ENCODE assay signal across 13 cellular contexts in the genomic region with DNA sequence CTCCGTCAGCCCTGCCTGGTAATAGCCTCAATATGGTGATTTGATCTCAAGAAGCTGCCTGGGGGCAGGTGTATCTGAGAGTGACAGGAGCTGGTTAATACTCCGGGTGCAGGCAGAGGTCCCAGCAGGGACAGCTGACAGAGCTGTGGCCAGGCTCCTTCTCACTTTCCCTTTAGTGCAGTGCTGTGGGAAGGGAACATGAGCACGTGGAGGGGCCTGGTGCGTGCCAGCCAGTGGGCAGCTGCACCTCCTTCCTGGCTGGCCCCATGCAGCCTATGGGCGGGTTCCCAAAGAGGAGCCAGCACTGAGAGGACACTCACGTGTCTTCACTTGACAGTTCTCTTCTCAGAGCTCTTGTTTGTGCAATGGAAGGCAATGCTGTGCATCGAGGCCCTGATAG. TPM values are rescaled to one million over a fixed set of nuclear protein-coding genes. Genes with fewer than 3 reads are reported as not detected.
DNase-seq lines count a peak whose midpoint lies in the region; ATAC-seq and TF ChIP-seq lines count a peak whose summit lies in the region.
"Had no signal": no experiment of that assay in that cellular context is flagged by ENCODE, and none has a peak within 500 bp of the region (broad histone marks: within the 10 kb centered on the region; RNA-seq: fewer than 3 reads in every experiment).

No MANE protein-coding gene starts in this region.

- H3K9me3 ChIP-seq in thyroid gland, result no peaks in the 10 kb centered on the region
- H3K9me3 ChIP-seq: SJSA1 had no signal

- peak overlapping the region; percentile 13 to 79 (median 74) for H3K27ac ChIP-seq in thyroid gland
- H3K27ac ChIP-seq: SJSA1 had no signal

- peak in 1 of 2 donors; percentile 43 for TF ChIP-seq POLR2A in thyroid gland (IDR thresholded peaks at IDR 0.05)

- ATAC-seq in GM18868 (IDR thresholded peaks at IDR 0.05; ENCODE audit: unreplicated experiment), result no peak

- peak in 1 of 6 experiments; percentile 15 for TF ChIP-seq CTCF in thyroid gland (IDR thresholded peaks at IDR 0.05)

- H3K27me3 ChIP-seq in thyroid gland, result no peaks in the 10 kb centered on the region
- H3K27me3 ChIP-seq: SJSA1 had no signal

- intact Hi-C loops in thyroid gland (cut with DNase I), result no loop called here

- DNase-seq in NCI-H2029 treated with DMSO at 0.1 percent for 48 hours (lab: John Stamatoyannopoulos, UW), result peak; percentile 62
- peak; percentile 49 for DNase-seq in epidermal melanocyte (ENCODE audit: insufficient read length, low spot score)
- peak; percentile 84 for DNase-seq in medulla oblongata (ENCODE audit: extremely low spot score)
- peak; percentile 96 to 97 for DNase-seq in thyroid gland
- no peak for DNase-seq in HuH-7 (ENCODE audit: low spot score)
- no peak for DNase-seq in activated naive CD4-positive, alpha-beta T cell treated with anti-CD3 and anti-CD28 coated beads, Interleukin-2, amount 50 U/mL, for 16 hours
- DNase-seq: activated CD4-positive, alpha-beta T cell treated with anti-CD3 and anti-CD28 coated beads, Interleukin-2, amount 10 ng/mL, durations not matched to agents 7 days and 5 days; activated naive CD4-positive, alpha-beta T cell treated with Interleukin-2 at 50 U/mL for 16 hours; DMS 273 treated with DMSO at 0.1 percent for 48 hours; NCI-H2227 treated with DMSO at 0.1 percent for 48 hours; small intestine had no signal

- peaks cover 40 to 74% of the 10 kb centered on the region in 2 donors for H3K4me1 ChIP-seq in thyroid gland
- H3K4me1 ChIP-seq: SJSA1 had no signal

- H3K36me3 ChIP-seq in thyroid gland, result no peaks in the 10 kb centered on the region
- H3K36me3 ChIP-seq: SJSA1 had no signal

- 18 to 36% methylated on average over 7 of the region's 7 CpGs for WGBS in thyroid gland, 2 donors

- H3K4me3 ChIP-seq in thyroid gland (replicated peaks in 1 of 3), result no peak overlapping the region
- H3K4me3 ChIP-seq: SJSA1 had no signal

RNA-seq across cellular contexts. Expression of a gene that starts 9.1 kb away (rescaled TPM):
- total RNA-seq in thyroid gland, result 1 to 10 TPM; 6.6 to 9.5 (median 7.7) TPM

RNA-seq across cellular contexts. Expression of a gene that starts 30.0 kb away (rescaled TPM):
- total RNA-seq in thyroid gland, result 10 to 100 TPM; 22.8 to 32.9 (median 29.2) TPM

RNA-seq across cellular contexts. Expression of a gene that starts 46.3 kb away (rescaled TPM):
- total RNA-seq in thyroid gland, result 10 to 100 TPM; 18.2 to 22.8 (median 20.4) TPM

Comparison
In these comparisons a context has a peak if more than half of its experiments do, and no peak if none do; other contexts are left out.
1. DNase-seq: peak in NCI-H2029 treated with DMSO at 0.1 percent for 48 hours (single experiment), epidermal melanocyte (single experiment), medulla oblongata (single experiment) and thyroid gland (2 of 2); none in HuH-7 (single experiment) and activated naive CD4-positive, alpha-beta T cell treated with anti-CD3 and anti-CD28 coated beads, Interleukin-2, amount 50 U/mL, for 16 hours (single experiment).